ENCODE assay signal across 8 cellular contexts in the genomic region with DNA sequence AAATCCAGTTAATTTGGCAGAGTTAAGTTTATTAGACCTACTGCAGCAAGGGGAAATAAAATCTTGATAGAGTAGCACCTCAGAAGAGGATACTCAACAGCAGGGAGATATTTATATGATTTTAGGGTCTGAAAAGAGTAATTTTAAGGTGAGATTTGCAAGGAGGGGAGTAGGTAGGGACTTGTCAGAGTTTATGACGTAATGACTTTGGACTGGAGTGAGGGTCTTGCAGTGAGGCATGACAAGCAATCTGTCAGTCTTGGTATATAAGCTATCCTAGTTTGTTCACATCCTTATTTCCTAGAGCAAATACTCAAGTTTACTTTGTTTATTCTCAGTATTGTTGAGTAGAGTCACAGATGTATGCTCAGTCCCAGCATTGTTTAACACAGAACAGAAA.
"Had no signal": no experiment of that assay in that cellular context is flagged by ENCODE, and none has a peak within 500 bp of the region (broad histone marks: within the 10 kb centered on the region; RNA-seq: fewer than 3 reads in every experiment).

No MANE protein-coding gene starts in this region.

- FAIRE-seq: G401.6, GM12878, GM12891, GM12892, GM18507, GM19239 had no signal

- H3K4me3 ChIP-seq: GM12878 had no signal

- DNase-seq: GDM1, GF-D8 had no signal

- ATAC-seq: GM12878 had no signal
